Comparison of ENCODE assay signal across 9 cellular contexts in genomic region chr10:8404721-8405120, GRCh38.
DNase-seq lines count a peak whose midpoint lies in the region; ATAC-seq and TF ChIP-seq lines count a peak whose summit lies in the region.
"Had no signal": no experiment of that assay in that cellular context is flagged by ENCODE, and none has a peak within 500 bp of the region (broad histone marks: within the 10 kb centered on the region; RNA-seq: fewer than 3 reads in every experiment).

No MANE protein-coding gene starts in this region.

- TF ChIP-seq POLR2A in ovary (IDR thresholded peaks at IDR 0.05) = no peak

- in situ Hi-C loops in ACHN (cut with HindIII; ENCODE audit: low pct_ligation_motif_present, low pct_unique_long_range_greater_than_20kb, low sequenced_read_pairs) = no loop called here

- no peaks in the 10 kb centered on the region for H3K4me1 ChIP-seq in ovary (ENCODE audit: insufficient read depth)

- H3K27ac ChIP-seq in ovary = no peak overlapping the region

- H3K27me3 ChIP-seq in ovary = no peaks in the 10 kb centered on the region

- WGBS in ovary, 3 donors = 16 to 41% (median 29%) methylated on average over 1 of the region's 1 CpG

- no peak for TF ChIP-seq EP300 in ovary (IDR thresholded peaks at IDR 0.05)

- no peaks in the 10 kb centered on the region for H3K36me3 ChIP-seq in ovary

- no peak for TF ChIP-seq CTCF in ovary (IDR thresholded peaks at IDR 0.05)

- intact Hi-C loops in ovary (cut with DNase I) = no loop called here
- intact Hi-C loops in posterior cingulate gyrus (cut with DNase I) = no loop called here

- no peak overlapping the region for H3K4me3 ChIP-seq in ovary

- DNase-seq in ACHN (peak; percentile 1), activated T-helper 1 cell treated with Interleukin-2 at 50 U/mL for 16 hours (ENCODE audit: low read depth) (peak; percentile 20), NCI-H2196 (lab: John Stamatoyannopoulos, UW; ENCODE audit: unreplicated experiment) (no peak), NCI-H1417 (lab: John Stamatoyannopoulos, UW) (no peak), ovary (no peak), posterior cingulate gyrus (no peak)
- DNase-seq: DMS79 had no signal

- no peaks in the 10 kb centered on the region for H3K9me3 ChIP-seq in ovary

- ATAC-seq in GM19328 (IDR thresholded peaks at IDR 0.05; ENCODE audit: unreplicated experiment) (peak; percentile 66), HG03175 (IDR thresholded peaks at IDR 0.05; ENCODE audit: unreplicated experiment) (peak; percentile 74)

Comparison
In these comparisons a context has a peak if more than half of its experiments do, and no peak if none do; other contexts are left out.
1. DNase-seq: peak in ACHN (single experiment) and activated T-helper 1 cell treated with Interleukin-2 at 50 U/mL for 16 hours (single experiment); none in NCI-H2196 (single experiment), NCI-H1417 (0 of 3), ovary (0 of 5) and posterior cingulate gyrus (0 of 10).